ENCODE assay signal across 28 cellular contexts in genomic region chr6:148892247-148892646, GRCh38.
DNase-seq lines count a peak whose midpoint lies in the region; ATAC-seq and TF ChIP-seq lines count a peak whose summit lies in the region.
"Had no signal": no experiment of that assay in that cellular context is flagged by ENCODE, and none has a peak within 500 bp of the region (broad histone marks: within the 10 kb centered on the region; RNA-seq: fewer than 3 reads in every experiment).

No MANE protein-coding gene starts in this region.

- no TSS peak for BruUV-seq in HCT116 (replicated peaks; lab: Mats Ljungman, UMichigan)

- H3K9me3 Mint-ChIP-seq in activated naive CD8-positive, alpha-beta T cell treated with anti-CD3 and anti-CD28 coated beads for 36 hours = no peaks in the 10 kb centered on the region
- H3K9me3 Mint-ChIP-seq: activated T-cell treated with anti-CD3 and anti-CD28 coated beads, Interleukin-2, amount 50 U/mL, for 24 hours; effector memory CD8-positive, alpha-beta T cell; stimulated activated naive CD8-positive, alpha-beta T cell treated with anti-CD3 and anti-CD28 coated beads, Interleukin-15, Interleukin-2, amounts not matched to agents 100 ng/mL and 50 ng/mL, for 24 hours; T-helper 1 cell treated with Interleukin-12 subunit alpha and Interleukin-12 subunit beta and Interleukin-4 antibody, amounts not matched to agents 30 μg/mL and 1 μg/mL, for 36 hours had no signal

- H3K27me3 Mint-ChIP-seq in activated naive CD8-positive, alpha-beta T cell treated with anti-CD3 and anti-CD28 coated beads for 36 hours = no peaks in the 10 kb centered on the region
- H3K27me3 Mint-ChIP-seq: activated T-cell treated with anti-CD3 and anti-CD28 coated beads, Interleukin-2, amount 50 U/mL, for 24 hours; effector memory CD8-positive, alpha-beta T cell; stimulated activated naive CD8-positive, alpha-beta T cell treated with anti-CD3 and anti-CD28 coated beads, Interleukin-15, Interleukin-2, amounts not matched to agents 100 ng/mL and 50 ng/mL, for 24 hours had no signal

- H3K27ac ChIP-seq in HCT116 (ENCODE audit: low read depth, low read length) (no peak overlapping the region), ovary (no peak overlapping the region)
- H3K27ac ChIP-seq: adrenal gland, C4-2B, esophagus muscularis mucosa, left ventricle myocardium inferior, prostate gland, thyroid gland, vagina had no signal

- CTCF ChIA-PET in HCT116 (lab: Charles Lee) = no interaction called here

- intact Hi-C loops in HCT116 (cut with micrococcal nuclease) = no loop called here
- intact Hi-C loops in ovary (cut with DNase I) = no loop called here

- no peak overlapping the region for H3K4me3 ChIP-seq in HCT116 (replicated peaks in 1 of 2; ENCODE audit: low read depth in 1 of 2, low read length in 2 of 2)
- H3K4me3 ChIP-seq in fibroblast of mammary gland (ENCODE audit: control insufficient read depth, low read depth, low read length) = no peak overlapping the region
- no peak overlapping the region for H3K4me3 ChIP-seq in ovary
- H3K4me3 ChIP-seq: adrenal gland, esophagus muscularis mucosa, left ventricle myocardium inferior, prostate gland, thyroid gland, vagina had no signal

- no peaks in the 10 kb centered on the region for H4K20me1 ChIP-seq in HCT116 (ENCODE audit: insufficient read depth)

- TF ChIP-seq CTCF in HCT116 (IDR thresholded peaks at IDR 0.05 in 2 of 3, conservative IDR thresholded peaks at IDR 0.05 in 1 of 3; ENCODE audit: borderline replicate concordance in 1 of 3, insufficient read depth in 1 of 3, low read depth in 2 of 3, low read length in 2 of 3) = no peak
- no peak for TF ChIP-seq CTCF in fibroblast of mammary gland (conservative IDR thresholded peaks at IDR 0.05; ENCODE audit: control insufficient read depth, insufficient read depth, low read depth, low read length)
- no peak for TF ChIP-seq CTCF in ovary (IDR thresholded peaks at IDR 0.05)

- no peaks in the 10 kb centered on the region for H3K9me3 ChIP-seq in HCT116 (ENCODE audit: control insufficient read depth in 1 of 2, insufficient read depth in 1 of 2, low read depth in 1 of 2, low read length in 2 of 2)
- no peaks in the 10 kb centered on the region for H3K9me3 ChIP-seq in ovary
- H3K9me3 ChIP-seq: adrenal gland, esophagus muscularis mucosa, left ventricle myocardium inferior, prostate gland, SK-N-SH, thyroid gland, vagina had no signal

- RAD21 ChIA-PET in HCT116 (lab: Charles Lee; ENCODE audit: low non-redundant PET in 1 of 2, low total read pairs in 2 of 2, uncharacterized antibody in 2 of 2, unreplicated experiment in 2 of 2) = no interaction called here

- H3K27me3 ChIP-seq in HCT116 (ENCODE audit: insufficient read depth, low read length) (no peaks in the 10 kb centered on the region), ovary (no peaks in the 10 kb centered on the region)
- H3K27me3 ChIP-seq: adrenal gland, esophagus muscularis mucosa, thyroid gland, vagina had no signal

- no peak for TF ChIP-seq EP300 in ovary (IDR thresholded peaks at IDR 0.05)

- no peaks in the 10 kb centered on the region for H3K36me3 Mint-ChIP-seq in activated naive CD8-positive, alpha-beta T cell treated with anti-CD3 and anti-CD28 coated beads for 36 hours

- H3K9me2 ChIP-seq in HCT116 (ENCODE audit: insufficient read depth) = no peaks in the 10 kb centered on the region
- H3K9me2 ChIP-seq: SK-N-SH had no signal

- no peak for TF ChIP-seq POLR2A in HCT116 (IDR thresholded peaks at IDR 0.05; ENCODE audit: borderline replicate concordance, extremely low read depth, insufficient read depth, insufficient read length)
- TF ChIP-seq POLR2A in ovary (IDR thresholded peaks at IDR 0.05) = no peak

- no peak overlapping the region for H2AFZ ChIP-seq in HCT116 (ENCODE audit: low read depth, low read length, poor library complexity, severe bottlenecking)

- peak overlapping the region; percentile 7 for H3K27ac Mint-ChIP-seq in activated naive CD8-positive, alpha-beta T cell treated with anti-CD3 and anti-CD28 coated beads for 36 hours
- H3K27ac Mint-ChIP-seq: activated T-cell treated with anti-CD3 and anti-CD28 coated beads, Interleukin-2, amount 50 U/mL, for 24 hours; effector memory CD8-positive, alpha-beta T cell; stimulated activated naive CD8-positive, alpha-beta T cell treated with anti-CD3 and anti-CD28 coated beads, Interleukin-15, Interleukin-2, amounts not matched to agents 100 ng/mL and 50 ng/mL, for 24 hours; T-helper 1 cell treated with Interleukin-12 subunit alpha and Interleukin-12 subunit beta and Interleukin-4 antibody, amounts not matched to agents 30 μg/mL and 1 μg/mL, for 36 hours had no signal

- no peak for TF ChIP-seq RAD21 in HCT116 (IDR thresholded peaks at IDR 0.05; ENCODE audit: low read depth)

- H3K36me3 ChIP-seq in HCT116 (ENCODE audit: control insufficient read depth in 1 of 2, insufficient read depth in 2 of 2, low read length in 2 of 2) (no peaks in the 10 kb centered on the region), ovary (no peaks in the 10 kb centered on the region)
- H3K36me3 ChIP-seq: adrenal gland, esophagus muscularis mucosa, left ventricle myocardium inferior, prostate gland, thyroid gland, vagina had no signal

- no peaks in the 10 kb centered on the region for H3K4me1 ChIP-seq in HCT116 (ENCODE audit: control insufficient read depth in 1 of 2, insufficient read depth in 2 of 2, low read length in 2 of 2)
- H3K4me1 ChIP-seq in ovary (ENCODE audit: insufficient read depth) = peaks cover 15% of the 10 kb centered on the region
- H3K4me1 ChIP-seq: prostate gland had no signal

- DNase-seq in ELR (ENCODE audit: low read depth) (peak; percentile 35), HCT116 (ENCODE audit: low read depth, low spot score) (no peak), fibroblast of mammary gland (ENCODE audit: low read depth) (peak; percentile 49), OCI-M2 (lab: John Stamatoyannopoulos, UW; ENCODE audit: unreplicated experiment) (no peak), ovary (no peak)
- DNase-seq in activated naive CD8-positive, alpha-beta T cell treated with anti-CD3 and anti-CD28 coated beads for 36 hours = no peak
- DNase-seq: activated CD4-positive, CD25-positive, alpha-beta regulatory T cell treated with anti-CD3 and anti-CD28 coated beads, Interleukin-2, amount 50 U/mL, for 72 hours; activated gamma-delta T cell treated with Interleukin-2 at 50 U/mL for 16 hours; activated T-cell treated with anti-CD3 and anti-CD28 coated beads, Interleukin-2, amount 50 U/mL, for 24 hours; adrenal gland; cortex of kidney; DND-41; effector memory CD8-positive, alpha-beta T cell; left ventricle myocardium inferior; NCI-H1105 treated with DMSO at 0.1 percent for 48 hours; NCI-H2081; NCI-H345; NCI-H774; SK-N-SH; thyroid gland had no signal

- POLR2A ChIA-PET in HCT116 (lab: Charles Lee) = no interaction called here

- H3K4me2 ChIP-seq in HCT116 (ENCODE audit: low read length) = no peak overlapping the region
- H3K4me2 ChIP-seq: SK-N-SH had no signal

- H3K9ac ChIP-seq in HCT116 (ENCODE audit: low read length) = no peak overlapping the region
- H3K9ac ChIP-seq: SK-N-SH had no signal

- no peak overlapping the region for H3K4me3 Mint-ChIP-seq in activated naive CD8-positive, alpha-beta T cell treated with anti-CD3 and anti-CD28 coated beads for 36 hours
- H3K4me3 Mint-ChIP-seq: activated T-cell treated with anti-CD3 and anti-CD28 coated beads, Interleukin-2, amount 50 U/mL, for 24 hours; effector memory CD8-positive, alpha-beta T cell; stimulated activated naive CD8-positive, alpha-beta T cell treated with anti-CD3 and anti-CD28 coated beads, Interleukin-15, Interleukin-2, amounts not matched to agents 100 ng/mL and 50 ng/mL, for 24 hours; T-helper 1 cell treated with Interleukin-12 subunit alpha and Interleukin-12 subunit beta and Interleukin-4 antibody, amounts not matched to agents 30 μg/mL and 1 μg/mL, for 36 hours had no signal

- H3K4me1 Mint-ChIP-seq in activated naive CD8-positive, alpha-beta T cell treated with anti-CD3 and anti-CD28 coated beads for 36 hours = peaks cover 3% of the 10 kb centered on the region

- H3K79me2 ChIP-seq in HCT116 (ENCODE audit: insufficient read depth, low read length) = no peaks in the 10 kb centered on the region

- ATAC-seq in HCT116 = no peak
- no peak for ATAC-seq in HG02840 (IDR thresholded peaks at IDR 0.05; ENCODE audit: low FRiP score, unreplicated experiment)
- no peak for ATAC-seq in HG03108 (IDR thresholded peaks at IDR 0.05; ENCODE audit: unreplicated experiment)
- ATAC-seq: effector memory CD8-positive, alpha-beta T cell had no signal

TF ChIP-seq in HCT116, 20 proteins besides CTCF, POLR2A, EP300 and RAD21:
- TF ChIP-seq ATF3 (IDR thresholded peaks at IDR 0.05) = peak; percentile 19; the same call in 1 of the 2 replicates
- TF ChIP-seq CEBPB (IDR thresholded peaks at IDR 0.05; ENCODE audit: low read depth) = peak; percentile 73
- TF ChIP-seq EGR1 (IDR thresholded peaks at IDR 0.05; ENCODE audit: low read depth) = no peak

Comparison
In these comparisons a context has a peak if more than half of its experiments do, and no peak if none do; other contexts are left out.
1. DNase-seq: peak in ELR (single experiment) and fibroblast of mammary gland (single experiment); none in HCT116 (single experiment), activated naive CD8-positive, alpha-beta T cell treated with anti-CD3 and anti-CD28 coated beads for 36 hours (single experiment), OCI-M2 (single experiment) and ovary (0 of 5).